1 cellular context compared by ENCODE assay signal in the genomic region with DNA sequence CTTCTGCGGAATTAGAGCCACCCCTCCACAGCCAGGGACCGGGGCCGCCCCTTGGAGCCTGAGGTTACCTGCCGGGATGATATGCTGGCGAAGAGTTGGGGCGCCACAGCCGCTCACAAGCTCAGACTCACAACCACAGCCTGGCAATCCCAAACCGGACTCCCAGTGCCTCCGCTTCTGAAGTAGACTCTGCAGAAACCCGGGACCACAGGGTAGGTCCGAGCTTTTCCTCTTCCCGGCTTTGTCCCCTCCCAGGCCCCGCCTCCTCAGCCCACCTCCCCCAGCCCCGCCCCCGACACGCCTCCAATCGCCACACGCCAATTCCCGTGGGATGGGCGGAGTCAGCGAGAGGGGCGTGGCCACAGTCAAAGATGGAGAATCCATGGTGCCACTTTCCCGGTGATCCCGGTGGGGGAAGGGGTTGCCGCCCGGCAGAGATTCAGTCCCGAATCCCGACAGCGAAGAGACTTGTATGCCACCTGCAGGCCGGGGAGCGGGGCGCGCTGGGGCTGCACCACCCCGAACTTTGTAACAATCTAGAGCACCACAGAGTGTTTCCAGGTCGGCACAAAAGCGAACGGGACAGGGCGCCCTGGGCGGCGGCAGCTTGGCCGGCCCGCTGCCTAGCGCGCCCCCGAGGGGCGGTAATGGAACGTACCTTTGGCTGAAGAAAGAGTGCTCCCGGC.
TF ChIP-seq lines count a peak whose summit lies in the region.

A gene (minus strand): TSS at position 201 of the 686 bp plus-strand sequence. CDS start 3,520 bp downstream, outside the sequence.

TF ChIP-seq in GM12878, 131 proteins besides CTCF, POLR2A, EP300 and RAD21 (continued from another document and continues in another):
- TF ChIP-seq, protein P1, sequence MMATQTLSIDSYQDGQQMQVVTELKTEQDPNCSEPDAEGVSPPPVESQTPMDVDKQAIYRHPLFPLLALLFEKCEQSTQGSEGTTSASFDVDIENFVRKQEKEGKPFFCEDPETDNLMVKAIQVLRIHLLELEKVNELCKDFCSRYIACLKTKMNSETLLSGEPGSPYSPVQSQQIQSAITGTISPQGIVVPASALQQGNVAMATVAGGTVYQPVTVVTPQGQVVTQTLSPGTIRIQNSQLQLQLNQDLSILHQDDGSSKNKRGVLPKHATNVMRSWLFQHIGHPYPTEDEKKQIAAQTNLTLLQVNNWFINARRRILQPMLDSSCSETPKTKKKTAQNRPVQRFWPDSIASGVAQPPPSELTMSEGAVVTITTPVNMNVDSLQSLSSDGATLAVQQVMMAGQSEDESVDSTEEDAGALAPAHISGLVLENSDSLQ (IDR thresholded peaks at IDR 0.05) = no peak
- peak; percentile 92 for TF ChIP-seq YY1 (IDR thresholded peaks at IDR 0.05; ENCODE audit: low read depth, low read length)
- TF ChIP-seq CREM (IDR thresholded peaks at IDR 0.05; ENCODE audit: low read depth) = no peak
- TF ChIP-seq SMAD1 (IDR thresholded peaks at IDR 0.05; ENCODE audit: low read depth, partially characterized antibody) = no peak
- TF ChIP-seq, protein P2, sequence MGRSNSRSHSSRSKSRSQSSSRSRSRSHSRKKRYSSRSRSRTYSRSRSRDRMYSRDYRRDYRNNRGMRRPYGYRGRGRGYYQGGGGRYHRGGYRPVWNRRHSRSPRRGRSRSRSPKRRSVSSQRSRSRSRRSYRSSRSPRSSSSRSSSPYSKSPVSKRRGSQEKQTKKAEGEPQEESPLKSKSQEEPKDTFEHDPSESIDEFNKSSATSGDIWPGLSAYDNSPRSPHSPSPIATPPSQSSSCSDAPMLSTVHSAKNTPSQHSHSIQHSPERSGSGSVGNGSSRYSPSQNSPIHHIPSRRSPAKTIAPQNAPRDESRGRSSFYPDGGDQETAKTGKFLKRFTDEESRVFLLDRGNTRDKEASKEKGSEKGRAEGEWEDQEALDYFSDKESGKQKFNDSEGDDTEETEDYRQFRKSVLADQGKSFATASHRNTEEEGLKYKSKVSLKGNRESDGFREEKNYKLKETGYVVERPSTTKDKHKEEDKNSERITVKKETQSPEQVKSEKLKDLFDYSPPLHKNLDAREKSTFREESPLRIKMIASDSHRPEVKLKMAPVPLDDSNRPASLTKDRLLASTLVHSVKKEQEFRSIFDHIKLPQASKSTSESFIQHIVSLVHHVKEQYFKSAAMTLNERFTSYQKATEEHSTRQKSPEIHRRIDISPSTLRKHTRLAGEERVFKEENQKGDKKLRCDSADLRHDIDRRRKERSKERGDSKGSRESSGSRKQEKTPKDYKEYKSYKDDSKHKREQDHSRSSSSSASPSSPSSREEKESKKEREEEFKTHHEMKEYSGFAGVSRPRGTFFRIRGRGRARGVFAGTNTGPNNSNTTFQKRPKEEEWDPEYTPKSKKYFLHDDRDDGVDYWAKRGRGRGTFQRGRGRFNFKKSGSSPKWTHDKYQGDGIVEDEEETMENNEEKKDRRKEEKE (IDR thresholded peaks at IDR 0.05) = no peak
- TF ChIP-seq MEF2A (IDR thresholded peaks at IDR 0.05; ENCODE audit: insufficient read depth, low read depth, low read length) = no peak
- TF ChIP-seq RFX5 (IDR thresholded peaks at IDR 0.05; ENCODE audit: low read depth, low read length) = no peak
- TF ChIP-seq, protein P3, sequence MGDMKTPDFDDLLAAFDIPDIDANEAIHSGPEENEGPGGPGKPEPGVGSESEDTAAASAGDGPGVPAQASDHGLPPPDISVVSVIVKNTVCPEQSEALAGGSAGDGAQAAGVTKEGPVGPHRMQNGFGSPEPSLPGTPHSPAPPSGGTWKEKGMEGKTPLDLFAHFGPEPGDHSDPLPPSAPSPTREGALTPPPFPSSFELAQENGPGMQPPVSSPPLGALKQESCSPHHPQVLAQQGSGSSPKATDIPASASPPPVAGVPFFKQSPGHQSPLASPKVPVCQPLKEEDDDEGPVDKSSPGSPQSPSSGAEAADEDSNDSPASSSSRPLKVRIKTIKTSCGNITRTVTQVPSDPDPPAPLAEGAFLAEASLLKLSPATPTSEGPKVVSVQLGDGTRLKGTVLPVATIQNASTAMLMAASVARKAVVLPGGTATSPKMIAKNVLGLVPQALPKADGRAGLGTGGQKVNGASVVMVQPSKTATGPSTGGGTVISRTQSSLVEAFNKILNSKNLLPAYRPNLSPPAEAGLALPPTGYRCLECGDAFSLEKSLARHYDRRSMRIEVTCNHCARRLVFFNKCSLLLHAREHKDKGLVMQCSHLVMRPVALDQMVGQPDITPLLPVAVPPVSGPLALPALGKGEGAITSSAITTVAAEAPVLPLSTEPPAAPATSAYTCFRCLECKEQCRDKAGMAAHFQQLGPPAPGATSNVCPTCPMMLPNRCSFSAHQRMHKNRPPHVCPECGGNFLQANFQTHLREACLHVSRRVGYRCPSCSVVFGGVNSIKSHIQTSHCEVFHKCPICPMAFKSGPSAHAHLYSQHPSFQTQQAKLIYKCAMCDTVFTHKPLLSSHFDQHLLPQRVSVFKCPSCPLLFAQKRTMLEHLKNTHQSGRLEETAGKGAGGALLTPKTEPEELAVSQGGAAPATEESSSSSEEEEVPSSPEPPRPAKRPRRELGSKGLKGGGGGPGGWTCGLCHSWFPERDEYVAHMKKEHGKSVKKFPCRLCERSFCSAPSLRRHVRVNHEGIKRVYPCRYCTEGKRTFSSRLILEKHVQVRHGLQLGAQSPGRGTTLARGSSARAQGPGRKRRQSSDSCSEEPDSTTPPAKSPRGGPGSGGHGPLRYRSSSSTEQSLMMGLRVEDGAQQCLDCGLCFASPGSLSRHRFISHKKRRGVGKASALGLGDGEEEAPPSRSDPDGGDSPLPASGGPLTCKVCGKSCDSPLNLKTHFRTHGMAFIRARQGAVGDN (IDR thresholded peaks at IDR 0.05) = no peak
- TF ChIP-seq ATF7 (IDR thresholded peaks at IDR 0.05; ENCODE audit: low read depth) = no peak
- TF ChIP-seq, protein P4, sequence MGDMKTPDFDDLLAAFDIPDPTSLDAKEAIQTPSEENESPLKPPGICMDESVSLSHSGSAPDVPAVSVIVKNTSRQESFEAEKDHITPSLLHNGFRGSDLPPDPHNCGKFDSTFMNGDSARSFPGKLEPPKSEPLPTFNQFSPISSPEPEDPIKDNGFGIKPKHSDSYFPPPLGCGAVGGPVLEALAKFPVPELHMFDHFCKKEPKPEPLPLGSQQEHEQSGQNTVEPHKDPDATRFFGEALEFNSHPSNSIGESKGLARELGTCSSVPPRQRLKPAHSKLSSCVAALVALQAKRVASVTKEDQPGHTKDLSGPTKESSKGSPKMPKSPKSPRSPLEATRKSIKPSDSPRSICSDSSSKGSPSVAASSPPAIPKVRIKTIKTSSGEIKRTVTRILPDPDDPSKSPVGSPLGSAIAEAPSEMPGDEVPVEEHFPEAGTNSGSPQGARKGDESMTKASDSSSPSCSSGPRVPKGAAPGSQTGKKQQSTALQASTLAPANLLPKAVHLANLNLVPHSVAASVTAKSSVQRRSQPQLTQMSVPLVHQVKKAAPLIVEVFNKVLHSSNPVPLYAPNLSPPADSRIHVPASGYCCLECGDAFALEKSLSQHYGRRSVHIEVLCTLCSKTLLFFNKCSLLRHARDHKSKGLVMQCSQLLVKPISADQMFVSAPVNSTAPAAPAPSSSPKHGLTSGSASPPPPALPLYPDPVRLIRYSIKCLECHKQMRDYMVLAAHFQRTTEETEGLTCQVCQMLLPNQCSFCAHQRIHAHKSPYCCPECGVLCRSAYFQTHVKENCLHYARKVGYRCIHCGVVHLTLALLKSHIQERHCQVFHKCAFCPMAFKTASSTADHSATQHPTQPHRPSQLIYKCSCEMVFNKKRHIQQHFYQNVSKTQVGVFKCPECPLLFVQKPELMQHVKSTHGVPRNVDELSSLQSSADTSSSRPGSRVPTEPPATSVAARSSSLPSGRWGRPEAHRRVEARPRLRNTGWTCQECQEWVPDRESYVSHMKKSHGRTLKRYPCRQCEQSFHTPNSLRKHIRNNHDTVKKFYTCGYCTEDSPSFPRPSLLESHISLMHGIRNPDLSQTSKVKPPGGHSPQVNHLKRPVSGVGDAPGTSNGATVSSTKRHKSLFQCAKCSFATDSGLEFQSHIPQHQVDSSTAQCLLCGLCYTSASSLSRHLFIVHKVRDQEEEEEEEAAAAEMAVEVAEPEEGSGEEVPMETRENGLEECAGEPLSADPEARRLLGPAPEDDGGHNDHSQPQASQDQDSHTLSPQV (IDR thresholded peaks at IDR 0.05) = no peak
- TF ChIP-seq SMARCA5 (IDR thresholded peaks at IDR 0.05) = 0 out of 2 replicates have a peak, but pooled peaks have one; percentile 59
- TF ChIP-seq CREB1 (IDR thresholded peaks at IDR 0.05; ENCODE audit: low read depth) = peak; percentile 28; the same call in 1 of the 2 replicates
- peak; percentile 48; the same call in 1 of the 2 replicates for TF ChIP-seq NR2C1 (IDR thresholded peaks at IDR 0.05)
- no peak for TF ChIP-seq ETV6 (conservative IDR thresholded peaks at IDR 0.05 in 1 of 2, IDR thresholded peaks at IDR 0.05 in 1 of 2; ENCODE audit: borderline replicate concordance in 1 of 2, low read depth in 1 of 2)
- TF ChIP-seq, protein P5, sequence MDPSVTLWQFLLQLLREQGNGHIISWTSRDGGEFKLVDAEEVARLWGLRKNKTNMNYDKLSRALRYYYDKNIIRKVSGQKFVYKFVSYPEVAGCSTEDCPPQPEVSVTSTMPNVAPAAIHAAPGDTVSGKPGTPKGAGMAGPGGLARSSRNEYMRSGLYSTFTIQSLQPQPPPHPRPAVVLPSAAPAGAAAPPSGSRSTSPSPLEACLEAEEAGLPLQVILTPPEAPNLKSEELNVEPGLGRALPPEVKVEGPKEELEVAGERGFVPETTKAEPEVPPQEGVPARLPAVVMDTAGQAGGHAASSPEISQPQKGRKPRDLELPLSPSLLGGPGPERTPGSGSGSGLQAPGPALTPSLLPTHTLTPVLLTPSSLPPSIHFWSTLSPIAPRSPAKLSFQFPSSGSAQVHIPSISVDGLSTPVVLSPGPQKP (IDR thresholded peaks at IDR 0.05; ENCODE audit: low read depth, low read length) = 0 out of 2 replicates have a peak, but pooled peaks have one; percentile 9
- TF ChIP-seq, protein P6, sequence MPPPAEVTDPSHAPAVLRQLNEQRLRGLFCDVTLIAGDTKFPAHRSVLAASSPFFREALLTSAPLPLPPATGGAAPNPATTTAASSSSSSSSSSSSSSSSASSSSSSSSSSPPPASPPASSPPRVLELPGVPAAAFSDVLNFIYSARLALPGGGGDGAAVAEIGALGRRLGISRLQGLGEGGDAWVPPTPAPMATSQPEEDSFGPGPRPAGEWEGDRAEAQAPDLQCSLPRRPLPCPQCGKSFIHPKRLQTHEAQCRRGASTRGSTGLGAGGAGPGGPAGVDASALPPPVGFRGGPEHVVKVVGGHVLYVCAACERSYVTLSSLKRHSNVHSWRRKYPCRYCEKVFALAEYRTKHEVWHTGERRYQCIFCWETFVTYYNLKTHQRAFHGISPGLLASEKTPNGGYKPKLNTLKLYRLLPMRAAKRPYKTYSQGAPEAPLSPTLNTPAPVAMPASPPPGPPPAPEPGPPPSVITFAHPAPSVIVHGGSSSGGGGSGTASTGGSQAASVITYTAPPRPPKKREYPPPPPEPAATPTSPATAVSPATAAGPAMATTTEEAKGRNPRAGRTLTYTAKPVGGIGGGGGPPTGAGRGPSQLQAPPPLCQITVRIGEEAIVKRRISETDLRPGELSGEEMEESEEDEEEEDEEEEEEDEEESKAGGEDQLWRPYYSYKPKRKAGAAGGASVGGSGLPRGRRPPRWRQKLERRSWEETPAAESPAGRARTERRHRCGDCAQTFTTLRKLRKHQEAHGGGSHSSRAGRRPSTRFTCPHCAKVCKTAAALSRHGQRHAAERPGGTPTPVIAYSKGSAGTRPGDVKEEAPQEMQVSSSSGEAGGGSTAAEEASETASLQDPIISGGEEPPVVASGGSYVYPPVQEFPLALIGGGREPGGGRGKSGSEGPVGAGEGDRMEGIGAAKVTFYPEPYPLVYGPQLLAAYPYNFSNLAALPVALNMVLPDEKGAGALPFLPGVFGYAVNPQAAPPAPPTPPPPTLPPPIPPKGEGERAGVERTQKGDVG (CRISPR knock-in tag; IDR thresholded peaks at IDR 0.05) = no peak
- TF ChIP-seq, protein P7, sequence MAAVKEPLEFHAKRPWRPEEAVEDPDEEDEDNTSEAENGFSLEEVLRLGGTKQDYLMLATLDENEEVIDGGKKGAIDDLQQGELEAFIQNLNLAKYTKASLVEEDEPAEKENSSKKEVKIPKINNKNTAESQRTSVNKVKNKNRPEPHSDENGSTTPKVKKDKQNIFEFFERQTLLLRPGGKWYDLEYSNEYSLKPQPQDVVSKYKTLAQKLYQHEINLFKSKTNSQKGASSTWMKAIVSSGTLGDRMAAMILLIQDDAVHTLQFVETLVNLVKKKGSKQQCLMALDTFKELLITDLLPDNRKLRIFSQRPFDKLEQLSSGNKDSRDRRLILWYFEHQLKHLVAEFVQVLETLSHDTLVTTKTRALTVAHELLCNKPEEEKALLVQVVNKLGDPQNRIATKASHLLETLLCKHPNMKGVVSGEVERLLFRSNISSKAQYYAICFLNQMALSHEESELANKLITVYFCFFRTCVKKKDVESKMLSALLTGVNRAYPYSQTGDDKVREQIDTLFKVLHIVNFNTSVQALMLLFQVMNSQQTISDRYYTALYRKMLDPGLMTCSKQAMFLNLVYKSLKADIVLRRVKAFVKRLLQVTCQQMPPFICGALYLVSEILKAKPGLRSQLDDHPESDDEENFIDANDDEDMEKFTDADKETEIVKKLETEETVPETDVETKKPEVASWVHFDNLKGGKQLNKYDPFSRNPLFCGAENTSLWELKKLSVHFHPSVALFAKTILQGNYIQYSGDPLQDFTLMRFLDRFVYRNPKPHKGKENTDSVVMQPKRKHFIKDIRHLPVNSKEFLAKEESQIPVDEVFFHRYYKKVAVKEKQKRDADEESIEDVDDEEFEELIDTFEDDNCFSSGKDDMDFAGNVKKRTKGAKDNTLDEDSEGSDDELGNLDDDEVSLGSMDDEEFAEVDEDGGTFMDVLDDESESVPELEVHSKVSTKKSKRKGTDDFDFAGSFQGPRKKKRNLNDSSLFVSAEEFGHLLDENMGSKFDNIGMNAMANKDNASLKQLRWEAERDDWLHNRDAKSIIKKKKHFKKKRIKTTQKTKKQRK (IDR thresholded peaks at IDR 0.05; ENCODE audit: low read depth, low read length) = no peak
- TF ChIP-seq FOS (IDR thresholded peaks at IDR 0.05; ENCODE audit: borderline replicate concordance, extremely low read depth, insufficient read length) = no peak
- TF ChIP-seq SIN3A (IDR thresholded peaks at IDR 0.05; ENCODE audit: low read depth, low read length) = 0 out of 2 replicates have a peak, but pooled peaks have one; percentile 30
- TF ChIP-seq RAD51 (IDR thresholded peaks at IDR 0.05) = no peak
- TF ChIP-seq EGR1 (IDR thresholded peaks at IDR 0.05; ENCODE audit: borderline replicate concordance in 1 of 2, low read depth in 2 of 2, low read length in 2 of 2) = 0 out of 3 replicates have a peak, but pooled peaks of 1 of the 2 experiments have one; percentile 14
- TF ChIP-seq, protein P8, sequence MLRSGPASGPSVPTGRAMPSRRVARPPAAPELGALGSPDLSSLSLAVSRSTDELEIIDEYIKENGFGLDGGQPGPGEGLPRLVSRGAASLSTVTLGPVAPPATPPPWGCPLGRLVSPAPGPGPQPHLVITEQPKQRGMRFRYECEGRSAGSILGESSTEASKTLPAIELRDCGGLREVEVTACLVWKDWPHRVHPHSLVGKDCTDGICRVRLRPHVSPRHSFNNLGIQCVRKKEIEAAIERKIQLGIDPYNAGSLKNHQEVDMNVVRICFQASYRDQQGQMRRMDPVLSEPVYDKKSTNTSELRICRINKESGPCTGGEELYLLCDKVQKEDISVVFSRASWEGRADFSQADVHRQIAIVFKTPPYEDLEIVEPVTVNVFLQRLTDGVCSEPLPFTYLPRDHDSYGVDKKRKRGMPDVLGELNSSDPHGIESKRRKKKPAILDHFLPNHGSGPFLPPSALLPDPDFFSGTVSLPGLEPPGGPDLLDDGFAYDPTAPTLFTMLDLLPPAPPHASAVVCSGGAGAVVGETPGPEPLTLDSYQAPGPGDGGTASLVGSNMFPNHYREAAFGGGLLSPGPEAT (IDR thresholded peaks at IDR 0.05; ENCODE audit: low read depth) = peak; percentile 61
- TF ChIP-seq RBBP5 (conservative IDR thresholded peaks at IDR 0.05) = no peak
- TF ChIP-seq EED (IDR thresholded peaks at IDR 0.05; ENCODE audit: low read depth) = peak; percentile 83
- no peak for TF ChIP-seq KDM1A (IDR thresholded peaks at IDR 0.05; ENCODE audit: borderline replicate concordance)
- TF ChIP-seq, protein P9, sequence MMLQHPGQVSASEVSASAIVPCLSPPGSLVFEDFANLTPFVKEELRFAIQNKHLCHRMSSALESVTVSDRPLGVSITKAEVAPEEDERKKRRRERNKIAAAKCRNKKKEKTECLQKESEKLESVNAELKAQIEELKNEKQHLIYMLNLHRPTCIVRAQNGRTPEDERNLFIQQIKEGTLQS (IDR thresholded peaks at IDR 0.05; ENCODE audit: borderline replicate concordance, extremely low read depth, low read depth, low read length) = no peak
